10 cellular contexts compared by ENCODE assay signal in genomic region chr7:107581387-107582013, GRCh38. TPM values are rescaled to one million over a fixed set of nuclear protein-coding genes. Genes with fewer than 3 reads are reported as not detected.
DNase-seq lines count a peak whose midpoint lies in the region; ATAC-seq lines count a peak whose summit lies in the region.
"Had no signal": no experiment of that assay in that cellular context is flagged by ENCODE, and none has a peak within 500 bp of the region (broad histone marks: within the 10 kb centered on the region; RNA-seq: fewer than 3 reads in every experiment).

No MANE protein-coding gene starts in this region.

- no peak overlapping the region for H2AFZ ChIP-seq in ACC112 (ENCODE audit: low read length, unreplicated experiment)

- H3K27me3 Mint-ChIP-seq in central memory CD8-positive, alpha-beta T cell = no peaks in the 10 kb centered on the region
- H3K27me3 Mint-ChIP-seq in naive B cell = no peaks in the 10 kb centered on the region

- H3K36me3 Mint-ChIP-seq in central memory CD8-positive, alpha-beta T cell (ENCODE audit: insufficient read depth) = peaks cover 6% of the 10 kb centered on the region
- peaks cover 7 to 9% of the 10 kb centered on the region in 2 donors for H3K36me3 Mint-ChIP-seq in naive B cell

- peaks cover 14% of the 10 kb centered on the region for H3K4me1 ChIP-seq in ACC112 (ENCODE audit: control insufficient read depth, insufficient read depth, low read length, unreplicated experiment)

- H3K4me3 Mint-ChIP-seq in central memory CD8-positive, alpha-beta T cell = peak overlapping the region; percentile 79
- H3K4me3 Mint-ChIP-seq in naive B cell = peak overlapping the region; percentile 48 to 92 (median 82)

- H3K4me1 Mint-ChIP-seq in central memory CD8-positive, alpha-beta T cell = peaks cover 18% of the 10 kb centered on the region
- peaks cover 20 to 37% (median 28%) of the 10 kb centered on the region in 3 donors for H3K4me1 Mint-ChIP-seq in naive B cell

- no peaks in the 10 kb centered on the region for H3K9me3 ChIP-seq in MG63

- no peak for ATAC-seq in central memory CD8-positive, alpha-beta T cell (replicated peaks; ENCODE audit: extremely low read depth, poor library complexity, severe bottlenecking)
- ATAC-seq in naive B cell (ENCODE audit: low read depth in 2 of 2) (no peak), GM18502 (IDR thresholded peaks at IDR 0.05; ENCODE audit: poor library complexity, unreplicated experiment) (no peak), HG02884 (IDR thresholded peaks at IDR 0.05; ENCODE audit: unreplicated experiment) (no peak)

- DNase-seq in MG63 (no peak), naive B cell (no peak), SIG-M5 (lab: John Stamatoyannopoulos, UW) (no peak), NCI-H2029 treated with DMSO at 0.1 percent for 48 hours (lab: John Stamatoyannopoulos, UW) (no peak)
- no peak for DNase-seq in central memory CD8-positive, alpha-beta T cell (ENCODE audit: low spot score in 2 of 2)
- DNase-seq: NCI-H774; stimulated activated CD4-positive, alpha-beta T cell treated with anti-CD3 and anti-CD28 coated beads, Interleukin-4, amount 100 ng/mL, for 24 hours had no signal

- H3K27ac Mint-ChIP-seq in central memory CD8-positive, alpha-beta T cell (ENCODE audit: low read depth) = peak overlapping the region; percentile 36
- peak overlapping the region in 4 of 6 donors; percentile 31 to 90 (median 87) for H3K27ac Mint-ChIP-seq in naive B cell

- no peak overlapping the region for H3K27ac ChIP-seq in ACC112 (ENCODE audit: low read depth, low read length)

- peaks cover 36% of the 10 kb centered on the region for H3K79me2 ChIP-seq in ACC112 (ENCODE audit: control insufficient read depth, insufficient read depth, low read length, unreplicated experiment)

- H3K4me3 ChIP-seq in ACC112 (ENCODE audit: low read depth, low read length) = peak overlapping the region; percentile 99
- H3K4me3 ChIP-seq in MG63 = peak overlapping the region; percentile 69

- H3K9me3 Mint-ChIP-seq in central memory CD8-positive, alpha-beta T cell = no peaks in the 10 kb centered on the region
- no peaks in the 10 kb centered on the region for H3K9me3 Mint-ChIP-seq in naive B cell

- H3K27me3 ChIP-seq in ACC112 (ENCODE audit: insufficient read depth, low read length) (no peaks in the 10 kb centered on the region), MG63 (no peaks in the 10 kb centered on the region)

- H3K36me3 ChIP-seq in ACC112 (ENCODE audit: insufficient read depth, low read length) (peaks cover 15% of the 10 kb centered on the region), MG63 (peaks cover 8% of the 10 kb centered on the region)

RNA-seq across cellular contexts. Expression of gene BCAP29, which starts 1.5 kb away (rescaled TPM):
- 24.9 and 67.1 TPM in 2 replicates for total RNA-seq in MG63 (2014; rRNA removed; shearing (Covaris generic); ENCODE audit: low replicate concordance)
- polyA plus RNA-seq in naive B cell (ENCODE audit: low read depth in 6 of 6) = 10 to 100 TPM; 63.0 to 89.2 (median 77.5) TPM

RNA-seq across cellular contexts. Expression of gene DUS4L, which starts 17.7 kb away (rescaled TPM):
- 1.7 and 1.8 TPM in 2 replicates for total RNA-seq in MG63 (2014; rRNA removed; shearing (Covaris generic); ENCODE audit: low replicate concordance)
- 10 to 100 TPM in 1 of 6 donors, 1 to 10 TPM in 4, under 1 TPM in 1; 0.91 to 10.0 (median 7.6) TPM for polyA plus RNA-seq in naive B cell (ENCODE audit: low read depth in 6 of 6)

RNA-seq across cellular contexts. Expression of gene COG5, which starts 17.8 kb away (rescaled TPM):
- total RNA-seq in MG63 (2014; rRNA removed; shearing (Covaris generic); ENCODE audit: low replicate concordance) = 37.5 and 98.0 TPM in 2 replicates
- polyA plus RNA-seq in naive B cell (ENCODE audit: low read depth in 6 of 6) = 10 to 100 TPM; 19.3 to 38.9 (median 23.4) TPM
